8 cellular contexts compared by ENCODE assay signal in the genomic region with DNA sequence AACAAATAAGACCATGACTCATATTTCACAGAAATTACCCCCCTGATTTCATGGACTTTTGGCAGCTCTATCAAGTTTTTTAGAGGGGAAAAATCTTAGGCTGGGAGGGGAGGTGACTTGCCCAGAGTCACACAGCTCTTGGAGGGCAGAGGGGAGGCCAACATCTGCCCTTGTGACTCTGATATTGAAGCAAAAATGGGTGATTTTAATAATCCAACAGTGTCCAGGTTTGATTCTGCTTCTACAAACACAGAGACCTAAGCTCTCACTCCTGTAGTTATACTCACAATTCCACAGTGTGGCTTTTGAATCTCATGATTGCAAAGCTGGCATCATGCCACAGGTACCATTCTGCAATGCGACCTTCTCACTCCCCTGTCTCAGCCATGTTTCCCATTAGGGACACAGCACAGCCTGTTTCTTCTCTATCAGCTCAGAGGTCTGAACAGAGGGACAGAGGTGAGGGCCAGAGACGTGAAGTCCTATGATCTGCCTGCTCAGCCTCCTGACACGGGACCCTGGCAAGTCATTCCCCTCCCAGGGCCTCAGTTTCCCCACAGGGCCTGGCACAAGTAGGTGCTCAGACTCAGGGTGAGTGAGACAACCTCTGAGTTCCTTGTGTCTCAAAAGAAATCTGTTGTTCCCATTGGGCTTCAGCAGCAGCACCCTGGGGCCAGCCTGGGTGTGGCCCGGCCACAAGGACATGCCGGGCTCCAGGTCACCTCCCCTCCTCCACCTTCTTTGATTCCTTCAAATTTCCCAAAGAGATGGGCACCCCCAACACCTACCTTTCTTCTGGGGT. TPM values are rescaled to one million over a fixed set of nuclear protein-coding genes. Genes with fewer than 3 reads are reported as not detected.
DNase-seq lines count a peak whose midpoint lies in the region; ATAC-seq lines count a peak whose summit lies in the region.

No MANE protein-coding gene starts in this region.

- no peaks in the 10 kb centered on the region for H3K27me3 ChIP-seq in neuronal stem cell (ENCODE audit: control insufficient read depth in 3 of 3, insufficient read depth in 3 of 3, low read depth in 1 of 3, low read length in 3 of 3)

- H3K27ac Mint-ChIP-seq in activated naive CD4-positive, alpha-beta T cell treated with anti-CD3 and anti-CD28 coated beads, Interleukin-2, amount 50 U/mL, for 24 hours = peak overlapping the region; percentile 99

- no peak overlapping the region for H4K8ac ChIP-seq in neuronal stem cell (ENCODE audit: low read depth, low read length)

- no CpG with 5 or more reads among the region's 5 CpGs for WGBS in neuronal stem cell (ENCODE audit: extremely low coverage in 2 of 2, insufficient read length in 2 of 2, insufficient replicate concordance in 1 of 2), 2 donors

- peak overlapping the region; percentile 58 for H3K4me2 ChIP-seq in neuronal stem cell (ENCODE audit: insufficient read depth, low read length, poor library complexity, severe bottlenecking)

- H2BK12ac ChIP-seq in neuronal stem cell (ENCODE audit: low read length) = no peak overlapping the region

- H3K14ac ChIP-seq in neuronal stem cell (ENCODE audit: low read length) = no peak overlapping the region

- H3K4me1 ChIP-seq in neuronal stem cell (ENCODE audit: control insufficient read depth in 2 of 2, insufficient read depth in 1 of 2, low read depth in 1 of 2, low read length in 2 of 2) = peaks cover 10% of the 10 kb centered on the region in 2 donors

- H2BK120ac ChIP-seq in neuronal stem cell (ENCODE audit: low read depth, low read length) = no peak overlapping the region

- H2BK15ac ChIP-seq in neuronal stem cell (ENCODE audit: low read length) = no peak overlapping the region

- no peak for DNase-seq in activated naive CD4-positive, alpha-beta T cell treated with anti-CD3 and anti-CD28 coated beads, Interleukin-2, amount 50 U/mL, for 16 hours
- DNase-seq in SK-N-MC (ENCODE audit: low read depth, low spot score) (no peak), neuronal stem cell (ENCODE audit: low spot score) (no peak), D341Med (ENCODE audit: low spot score) (no peak), AG08395 (ENCODE audit: low spot score) (no peak)

- peaks cover 5% of the 10 kb centered on the region for H3K9me3 Mint-ChIP-seq in activated naive CD4-positive, alpha-beta T cell treated with anti-CD3 and anti-CD28 coated beads, Interleukin-2, amount 50 U/mL, for 24 hours

- H3K9me3 ChIP-seq in SK-N-MC (ENCODE audit: low read depth, low read length) (no peaks in the 10 kb centered on the region), neuronal stem cell (replicated peaks in 1 of 2; ENCODE audit: control insufficient read depth in 2 of 2, insufficient read depth in 1 of 2, low read depth in 1 of 2, low read length in 2 of 2) (peaks cover 0 to 13% of the 10 kb centered on the region in 2 donors)

- no peaks in the 10 kb centered on the region for H3K79me1 ChIP-seq in neuronal stem cell (ENCODE audit: low read depth, low read length)

- no peaks in the 10 kb centered on the region for H3K27me3 Mint-ChIP-seq in activated naive CD4-positive, alpha-beta T cell treated with anti-CD3 and anti-CD28 coated beads, Interleukin-2, amount 50 U/mL, for 24 hours

- H3K27ac ChIP-seq in SK-N-MC (peak overlapping the region; percentile 67), neuronal stem cell (replicated peaks; ENCODE audit: low read length) (no peak overlapping the region)

- peaks cover 31% of the 10 kb centered on the region for H3K36me3 Mint-ChIP-seq in activated naive CD4-positive, alpha-beta T cell treated with anti-CD3 and anti-CD28 coated beads, Interleukin-2, amount 50 U/mL, for 24 hours

- H2AK5ac ChIP-seq in neuronal stem cell (ENCODE audit: low read depth, low read length) = no peak overlapping the region

- ATAC-seq in esophagus mucosa (peak; percentile 45), GM18870 (IDR thresholded peaks at IDR 0.05; ENCODE audit: unreplicated experiment) (no peak)

- H3K18ac ChIP-seq in neuronal stem cell (ENCODE audit: low read length) = peak overlapping the region; percentile 45

- peak overlapping the region; percentile 85 for H3K4me3 ChIP-seq in SK-N-MC
- peak overlapping the region in 1 of 2 donors; percentile 83 for H3K4me3 ChIP-seq in neuronal stem cell (ENCODE audit: low read length in 2 of 2)

- H3K9ac ChIP-seq in SK-N-MC (ENCODE audit: insufficient read length) (peak overlapping the region; percentile 79), neuronal stem cell (ENCODE audit: low read depth, low read length, poor library complexity) (no peak overlapping the region)

- no peak overlapping the region for H3K23ac ChIP-seq in neuronal stem cell (ENCODE audit: low read depth, low read length, poor library complexity)

- peak overlapping the region; percentile 97 for H3K4me3 Mint-ChIP-seq in activated naive CD4-positive, alpha-beta T cell treated with anti-CD3 and anti-CD28 coated beads, Interleukin-2, amount 50 U/mL, for 24 hours

- H2AFZ ChIP-seq in neuronal stem cell (ENCODE audit: low read length) = peak overlapping the region; percentile 95

- H3K36me3 ChIP-seq in SK-N-MC (ENCODE audit: insufficient read depth, low read length) = peaks cover 6% of the 10 kb centered on the region; the same call in 1 of the 2 replicates
- H3K36me3 ChIP-seq in neuronal stem cell (replicated peaks in 1 of 2; ENCODE audit: control insufficient read depth in 2 of 2, insufficient read depth in 2 of 2, low read length in 2 of 2) = peaks cover 0 to 13% of the 10 kb centered on the region in 2 donors

- peaks cover 58% of the 10 kb centered on the region for H3K4me1 Mint-ChIP-seq in activated naive CD4-positive, alpha-beta T cell treated with anti-CD3 and anti-CD28 coated beads, Interleukin-2, amount 50 U/mL, for 24 hours

- H4K91ac ChIP-seq in neuronal stem cell (ENCODE audit: low read depth, low read length, poor library complexity) = no peak overlapping the region

- H2BK5ac ChIP-seq in neuronal stem cell (ENCODE audit: low read length) = no peak overlapping the region

- H3K4ac ChIP-seq in neuronal stem cell (ENCODE audit: low read length) = no peak overlapping the region

RNA-seq across cellular contexts. Expression of gene APOL2, which starts 0.8 kb away (rescaled TPM):
- 10.8 TPM for total RNA-seq in esophagus mucosa
- 4.3 TPM for polyA plus RNA-seq in neuronal stem cell (2013, experiment 1 of 2)
- polyA plus RNA-seq in neuronal stem cell (2013, experiment 2 of 2) = 4.7 TPM

RNA-seq across cellular contexts. Expression of gene APOL1, which starts 14.4 kb away (rescaled TPM):
- total RNA-seq in esophagus mucosa = 19.0 TPM
- 0.06 TPM for polyA plus RNA-seq in neuronal stem cell (2013, experiment 1 of 2)
- polyA plus RNA-seq in neuronal stem cell (2013, experiment 2 of 2) = 0.03 TPM

RNA-seq across cellular contexts. Expression of gene APOL4, which starts 36.9 kb away (rescaled TPM):
- 3.5 TPM for total RNA-seq in esophagus mucosa
- polyA plus RNA-seq in neuronal stem cell (2013, experiment 1 of 2) = 0.06 TPM
- polyA plus RNA-seq in neuronal stem cell (2013, experiment 2 of 2) = 0.08 TPM
